In the genomic region with DNA sequence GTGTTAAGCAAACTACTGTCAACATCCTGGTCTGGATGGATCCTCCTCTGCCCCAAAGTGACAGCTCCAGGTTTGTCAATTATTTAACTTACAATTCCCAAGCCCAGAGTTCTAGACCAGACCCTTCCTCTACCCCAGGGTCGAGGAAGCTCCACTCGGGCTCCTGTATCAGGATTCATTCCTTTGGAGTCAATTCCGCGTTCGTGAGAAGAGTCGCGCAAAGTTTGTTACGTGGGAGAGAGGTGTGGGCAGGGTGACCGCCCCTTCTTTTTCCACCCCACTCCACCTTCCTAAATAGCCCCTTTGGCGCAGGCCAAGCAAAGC, we compare ENCODE assay signal across 8 cellular contexts. TPM values are rescaled to one million over a fixed set of nuclear protein-coding genes. Genes with fewer than 3 reads are reported as not detected.
A peak's percentile ranks its signal among the peaks of the same experiment; 100 is the strongest.
DNase-seq lines count a peak whose midpoint lies in the region; ATAC-seq and TF ChIP-seq lines count a peak whose summit lies in the region.

No MANE protein-coding gene starts in this region.

- peak overlapping the region; percentile 92 for H3K4me2 ChIP-seq in OCI-LY3 (ENCODE audit: low read length)

- H3K27ac ChIP-seq in CD4-positive, CD25-positive, alpha-beta regulatory T cell (ENCODE audit: insufficient read depth, low read length, poor library complexity, severe bottlenecking): peak overlapping the region; percentile 67
- peak overlapping the region; percentile 4; the same call in 1 of the 2 replicates for H3K27ac ChIP-seq in OCI-LY3 (ENCODE audit: low read length)

- H3K27me3 Mint-ChIP-seq in CD4-positive, CD25-positive, alpha-beta regulatory T cell: peaks cover 6% of the 10 kb centered on the region
- H3K27me3 Mint-ChIP-seq in endothelial cell (ENCODE audit: unreplicated experiment): no peaks in the 10 kb centered on the region

- peaks cover 25 to 71% (median 47%) of the 10 kb centered on the region in 4 donors for H3K4me1 Mint-ChIP-seq in CD4-positive, CD25-positive, alpha-beta regulatory T cell
- H3K4me1 Mint-ChIP-seq in endothelial cell (ENCODE audit: unreplicated experiment): peaks cover 8% of the 10 kb centered on the region

- peaks cover 2% of the 10 kb centered on the region for H3K36me3 ChIP-seq in CD4-positive, CD25-positive, alpha-beta regulatory T cell (ENCODE audit: control insufficient read depth, insufficient read depth, low read length)
- H3K36me3 ChIP-seq in OCI-LY3 (replicated peaks; ENCODE audit: low read depth, low read length): no peaks in the 10 kb centered on the region
- no peaks in the 10 kb centered on the region for H3K36me3 ChIP-seq in neuron (ENCODE audit: insufficient read depth, low read length)

- H3K27me3 ChIP-seq in CD4-positive, CD25-positive, alpha-beta regulatory T cell (ENCODE audit: control insufficient read depth, insufficient read depth, low read length): no peaks in the 10 kb centered on the region
- H3K27me3 ChIP-seq in OCI-LY3 (ENCODE audit: low read depth, low read length) (no peaks in the 10 kb centered on the region), neuron (ENCODE audit: insufficient read depth, low read length) (no peaks in the 10 kb centered on the region)

- TF ChIP-seq CTCF in OCI-LY3 (IDR thresholded peaks at IDR 0.05; ENCODE audit: low read depth, low read length) (no peak), endothelial cell (IDR thresholded peaks at IDR 0.05; ENCODE audit: unreplicated experiment) (no peak), GM13976 (IDR thresholded peaks at IDR 0.05; ENCODE audit: borderline replicate concordance, control extremely low read depth, extremely low read depth, insufficient read depth, missing control alignments) (no peak)

- ATAC-seq in CD4-positive, CD25-positive, alpha-beta regulatory T cell (ENCODE audit: low read depth in 2 of 2): no peak
- ATAC-seq in HG02973 (IDR thresholded peaks at IDR 0.05; ENCODE audit: unreplicated experiment): no peak
- ATAC-seq in HG02642 (IDR thresholded peaks at IDR 0.05; ENCODE audit: poor library complexity, unreplicated experiment): no peak

- peak overlapping the region; percentile 94 to 99 (median 96) for H3K4me3 Mint-ChIP-seq in CD4-positive, CD25-positive, alpha-beta regulatory T cell
- H3K4me3 Mint-ChIP-seq in endothelial cell (ENCODE audit: unreplicated experiment): peak overlapping the region; percentile 97

- no peak overlapping the region for H2AFZ ChIP-seq in OCI-LY3 (ENCODE audit: low read depth, low read length)
- no peak overlapping the region for H2AFZ ChIP-seq in neuron (ENCODE audit: low read depth, low read length)

- H3K27ac Mint-ChIP-seq in CD4-positive, CD25-positive, alpha-beta regulatory T cell: peak overlapping the region; percentile 90 to 96 (median 91)
- peak overlapping the region; percentile 77 for H3K27ac Mint-ChIP-seq in endothelial cell (ENCODE audit: unreplicated experiment)

- H3K9me3 ChIP-seq in CD4-positive, CD25-positive, alpha-beta regulatory T cell (ENCODE audit: control insufficient read depth in 2 of 2, low read length in 2 of 2): peaks cover 0 to 2% of the 10 kb centered on the region in 2 experiments
- H3K9me3 ChIP-seq in OCI-LY3 (ENCODE audit: insufficient read depth, low read length) (no peaks in the 10 kb centered on the region), neuron (ENCODE audit: low read length) (no peaks in the 10 kb centered on the region)

- peaks cover 20% of the 10 kb centered on the region for H4K20me1 ChIP-seq in OCI-LY3 (ENCODE audit: insufficient read depth, low read length)

- H3K79me2 ChIP-seq in OCI-LY3 (ENCODE audit: low read length): peaks cover 54% of the 10 kb centered on the region

- peaks cover 0 to 5% (median 0%) of the 10 kb centered on the region in 7 donors for H3K9me3 Mint-ChIP-seq in CD4-positive, CD25-positive, alpha-beta regulatory T cell
- H3K9me3 Mint-ChIP-seq in endothelial cell (ENCODE audit: unreplicated experiment): no peaks in the 10 kb centered on the region

- peak overlapping the region; percentile 76 for H3K9ac ChIP-seq in OCI-LY3 (ENCODE audit: low read length)

- peak in 1 of 3 donors; percentile 10 for DNase-seq in CD4-positive, CD25-positive, alpha-beta regulatory T cell
- DNase-seq in endothelial cell (ENCODE audit: low spot score): no peak
- DNase-seq in T-helper 9 cell: no peak
- DNase-seq in GM13976 (ENCODE audit: low spot score): no peak

- in situ Hi-C loops in GM13976 (cut with MboI; ENCODE audit: low sequenced_read_pairs, unreplicated experiment): no loop called here

- no peaks in the 10 kb centered on the region for H3K36me3 Mint-ChIP-seq in CD4-positive, CD25-positive, alpha-beta regulatory T cell
- no peaks in the 10 kb centered on the region for H3K36me3 Mint-ChIP-seq in endothelial cell (ENCODE audit: low read depth, unreplicated experiment)

- H3K4me3 ChIP-seq in CD4-positive, CD25-positive, alpha-beta regulatory T cell (ENCODE audit: low read depth, low read length): peak overlapping the region; percentile 93
- H3K4me3 ChIP-seq in OCI-LY3 (ENCODE audit: low read length) (peak overlapping the region; percentile 91), neuron (ENCODE audit: low read length) (peak overlapping the region; percentile 96)

- peaks cover 35% of the 10 kb centered on the region for H3K4me1 ChIP-seq in CD4-positive, CD25-positive, alpha-beta regulatory T cell (ENCODE audit: control insufficient read depth, insufficient read depth, low read length, poor library complexity, severe bottlenecking)
- H3K4me1 ChIP-seq in OCI-LY3 (ENCODE audit: low read length): peaks cover 43% of the 10 kb centered on the region
- peaks cover 15% of the 10 kb centered on the region for H3K4me1 ChIP-seq in neuron (ENCODE audit: insufficient read depth, low read length)

RNA-seq across cellular contexts. Expression of a gene that starts 0.5 kb away (rescaled TPM):
- total RNA-seq in CD4-positive, CD25-positive, alpha-beta regulatory T cell: 57.6 TPM
- polyA plus RNA-seq in CD4-positive, CD25-positive, alpha-beta regulatory T cell: 10 to 100 TPM; 19.3 to 23.7 (median 20.1) TPM
- total RNA-seq in endothelial cell (ENCODE audit: unreplicated experiment): 71.9 TPM
